ENCODE assay signal across 10 cellular contexts in genomic region chr11:20668844-20669832, GRCh38. TPM values are rescaled to one million over a fixed set of nuclear protein-coding genes. Genes with fewer than 3 reads are reported as not detected.
A peak's percentile ranks its signal among the peaks of the same experiment; 100 is the strongest.
DNase-seq lines count a peak whose midpoint lies in the region; ATAC-seq and TF ChIP-seq lines count a peak whose summit lies in the region.
"Had no signal": no experiment of that assay in that cellular context is flagged by ENCODE, and none has a peak within 500 bp of the region (broad histone marks: within the 10 kb centered on the region; RNA-seq: fewer than 3 reads in every experiment).

Gene NELL1, plus strand, starts transcription at chr11:20669586.

- H3K4me3 ChIP-seq in WERI-Rb-1 (ENCODE audit: low read depth, low read length) (peak within 1 kb of the TSS; percentile 80), thoracic aorta (peak within 1 kb of the TSS; percentile 29)

- DNase-seq in activated naive CD8-positive, alpha-beta T cell treated with anti-CD3 and anti-CD28 coated beads, Interleukin-2, amount 50 U/mL, for 24 hours = no peak
- peak; percentile 31 for DNase-seq in WERI-Rb-1
- DNase-seq in left lobe of liver (ENCODE audit: low spot score) = no peak
- DNase-seq in thoracic aorta (ENCODE audit: low spot score) = no peak
- no peak for DNase-seq in activated effector memory CD4-positive, alpha-beta T cell treated with Interleukin-2 at 50 U/mL for 16 hours
- DNase-seq in activated naive CD4-positive, alpha-beta T cell treated with anti-CD3 and anti-CD28 coated beads, Interleukin-2, amount 10 ng/mL, durations not matched to agents 7 days and 5 days = no peak
- DNase-seq: CD4-positive, alpha-beta T cell had no signal

- H3K27me3 Mint-ChIP-seq in activated naive CD8-positive, alpha-beta T cell = peaks cover 59% of the 10 kb centered on the region
- H3K27me3 Mint-ChIP-seq in activated naive CD8-positive, alpha-beta T cell treated with anti-CD3 and anti-CD28 coated beads, Interleukin-2, amount 50 U/mL, for 24 hours = peaks cover 67% of the 10 kb centered on the region
- H3K27me3 Mint-ChIP-seq in activated naive CD4-positive, alpha-beta T cell treated with anti-CD3 and anti-CD28 coated beads, Interleukin-2, amount 10 ng/mL, durations not matched to agents 7 days and 5 days = peaks cover 68% of the 10 kb centered on the region

- CTCF ChIA-PET in activated naive CD4-positive, alpha-beta T cell treated with anti-CD3 and anti-CD28 coated beads, Interleukin-2, amount 10 ng/mL, durations not matched to agents 7 days and 5 days (lab: Charles Lee) = no interaction called here

- peak within 1 kb of the TSS; percentile 40 for H3K4me3 Mint-ChIP-seq in activated naive CD8-positive, alpha-beta T cell
- no peak within 1 kb of the TSS for H3K4me3 Mint-ChIP-seq in activated naive CD8-positive, alpha-beta T cell treated with anti-CD3 and anti-CD28 coated beads, Interleukin-2, amount 50 U/mL, for 24 hours
- no peak within 1 kb of the TSS for H3K4me3 Mint-ChIP-seq in activated naive CD4-positive, alpha-beta T cell treated with anti-CD3 and anti-CD28 coated beads, Interleukin-2, amount 10 ng/mL, durations not matched to agents 7 days and 5 days
- H3K4me3 Mint-ChIP-seq: CD4-positive, alpha-beta T cell had no signal

- H3K27me3 ChIP-seq in WERI-Rb-1 (ENCODE audit: insufficient read depth, low read depth, severe bottlenecking) (peaks cover 28% of the 10 kb centered on the region), thoracic aorta (replicated peaks; ENCODE audit: insufficient read depth) (no peaks in the 10 kb centered on the region)

- H3K36me3 ChIP-seq in WERI-Rb-1 = no peaks in the 10 kb centered on the region
- H3K36me3 ChIP-seq in thoracic aorta = no peaks in the 10 kb centered on the region

- H3K9me3 Mint-ChIP-seq in activated naive CD8-positive, alpha-beta T cell (ENCODE audit: low read depth) = no peaks in the 10 kb centered on the region
- H3K9me3 Mint-ChIP-seq in activated naive CD8-positive, alpha-beta T cell treated with anti-CD3 and anti-CD28 coated beads, Interleukin-2, amount 50 U/mL, for 24 hours = no peaks in the 10 kb centered on the region
- no peaks in the 10 kb centered on the region for H3K9me3 Mint-ChIP-seq in activated naive CD4-positive, alpha-beta T cell treated with anti-CD3 and anti-CD28 coated beads, Interleukin-2, amount 10 ng/mL, durations not matched to agents 7 days and 5 days
- H3K9me3 Mint-ChIP-seq: CD4-positive, alpha-beta T cell had no signal

- H3K27ac Mint-ChIP-seq in activated naive CD8-positive, alpha-beta T cell = no peak within 1 kb of the TSS
- no peak within 1 kb of the TSS for H3K27ac Mint-ChIP-seq in activated naive CD8-positive, alpha-beta T cell treated with anti-CD3 and anti-CD28 coated beads, Interleukin-2, amount 50 U/mL, for 24 hours
- no peak within 1 kb of the TSS for H3K27ac Mint-ChIP-seq in activated naive CD4-positive, alpha-beta T cell treated with anti-CD3 and anti-CD28 coated beads, Interleukin-2, amount 10 ng/mL, durations not matched to agents 7 days and 5 days
- H3K27ac Mint-ChIP-seq: CD4-positive, alpha-beta T cell had no signal

- TF ChIP-seq CTCF in WERI-Rb-1 (IDR thresholded peaks at IDR 0.05; ENCODE audit: low read depth, low read length) (no peak), thoracic aorta (IDR thresholded peaks at IDR 0.05) (no peak)

- H3K9me3 ChIP-seq in WERI-Rb-1 (ENCODE audit: severe bottlenecking) (peaks cover 10% of the 10 kb centered on the region), thoracic aorta (no peaks in the 10 kb centered on the region)

- no peak for ATAC-seq in activated naive CD8-positive, alpha-beta T cell treated with anti-CD3 and anti-CD28 coated beads, Interleukin-2, amount 50 U/mL, for 24 hours
- ATAC-seq in left lobe of liver (peak; percentile 19), thoracic aorta (ENCODE audit: insufficient number of reproducible peaks, low FRiP score, low read depth) (no peak), HG03039 (IDR thresholded peaks at IDR 0.05; ENCODE audit: unreplicated experiment) (no peak)

- no peak within 1 kb of the TSS for H3K27ac ChIP-seq in WERI-Rb-1
- no peak within 1 kb of the TSS for H3K27ac ChIP-seq in thoracic aorta

- peaks cover 0 to 12% of the 10 kb centered on the region in 2 donors for H3K4me1 ChIP-seq in thoracic aorta (ENCODE audit: control insufficient read depth in 1 of 2, low read depth in 2 of 2)

- H3K4me1 Mint-ChIP-seq in activated naive CD8-positive, alpha-beta T cell (ENCODE audit: low read depth) = peaks cover 14% of the 10 kb centered on the region
- no peaks in the 10 kb centered on the region for H3K4me1 Mint-ChIP-seq in activated naive CD8-positive, alpha-beta T cell treated with anti-CD3 and anti-CD28 coated beads, Interleukin-2, amount 50 U/mL, for 24 hours
- H3K4me1 Mint-ChIP-seq in activated naive CD4-positive, alpha-beta T cell treated with anti-CD3 and anti-CD28 coated beads, Interleukin-2, amount 10 ng/mL, durations not matched to agents 7 days and 5 days = peaks cover 7% of the 10 kb centered on the region

- H3K36me3 Mint-ChIP-seq in activated naive CD8-positive, alpha-beta T cell = no peaks in the 10 kb centered on the region
- H3K36me3 Mint-ChIP-seq in activated naive CD8-positive, alpha-beta T cell treated with anti-CD3 and anti-CD28 coated beads, Interleukin-2, amount 50 U/mL, for 24 hours (ENCODE audit: low read depth) = no peaks in the 10 kb centered on the region
- H3K36me3 Mint-ChIP-seq in activated naive CD4-positive, alpha-beta T cell treated with anti-CD3 and anti-CD28 coated beads, Interleukin-2, amount 10 ng/mL, durations not matched to agents 7 days and 5 days = no peaks in the 10 kb centered on the region

RNA-seq across cellular contexts. Expression of gene NELL1, which starts in this region (rescaled TPM):
- total RNA-seq in left lobe of liver = not detected
- under 1 TPM in 1 of 2 donors, not detected in 1; 0.78 TPM for total RNA-seq in thoracic aorta
- total RNA-seq: CD4-positive, alpha-beta T cell; glomerular endothelial cell had no signal

Comparison
In these comparisons a context has a peak if more than half of its experiments do, and no peak if none do; other contexts are left out.
1. Peak in ATAC-seq in left lobe of liver; RNA of the gene not detected or under 1 TPM.